3 cellular contexts compared by ENCODE assay signal in the genomic region with DNA sequence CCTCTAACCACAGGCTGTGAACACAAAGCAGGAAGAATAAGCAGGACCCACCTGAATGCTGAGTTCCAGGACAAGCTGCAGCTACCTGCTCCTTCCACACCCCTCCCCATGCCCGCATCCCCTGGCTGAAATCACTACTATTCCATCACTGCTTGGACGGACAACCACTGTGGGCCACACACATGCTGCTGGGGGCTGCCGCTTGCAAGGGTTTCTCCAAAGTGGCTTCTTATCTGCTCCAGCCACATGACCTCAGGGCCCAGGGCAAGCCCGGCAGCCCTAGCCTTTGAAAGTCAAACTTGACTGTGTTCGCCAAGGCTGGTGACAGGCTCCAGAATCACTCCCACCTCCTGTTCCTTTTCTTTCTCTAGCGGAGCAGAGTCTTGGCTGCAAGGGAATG.
TF ChIP-seq lines count a peak whose summit lies in the region.

No MANE protein-coding gene starts in this region.

TF ChIP-seq in GM23338, 12 proteins besides CTCF, POLR2A, EP300 and RAD21 (continues in another document):
- TF ChIP-seq, protein P1, sequence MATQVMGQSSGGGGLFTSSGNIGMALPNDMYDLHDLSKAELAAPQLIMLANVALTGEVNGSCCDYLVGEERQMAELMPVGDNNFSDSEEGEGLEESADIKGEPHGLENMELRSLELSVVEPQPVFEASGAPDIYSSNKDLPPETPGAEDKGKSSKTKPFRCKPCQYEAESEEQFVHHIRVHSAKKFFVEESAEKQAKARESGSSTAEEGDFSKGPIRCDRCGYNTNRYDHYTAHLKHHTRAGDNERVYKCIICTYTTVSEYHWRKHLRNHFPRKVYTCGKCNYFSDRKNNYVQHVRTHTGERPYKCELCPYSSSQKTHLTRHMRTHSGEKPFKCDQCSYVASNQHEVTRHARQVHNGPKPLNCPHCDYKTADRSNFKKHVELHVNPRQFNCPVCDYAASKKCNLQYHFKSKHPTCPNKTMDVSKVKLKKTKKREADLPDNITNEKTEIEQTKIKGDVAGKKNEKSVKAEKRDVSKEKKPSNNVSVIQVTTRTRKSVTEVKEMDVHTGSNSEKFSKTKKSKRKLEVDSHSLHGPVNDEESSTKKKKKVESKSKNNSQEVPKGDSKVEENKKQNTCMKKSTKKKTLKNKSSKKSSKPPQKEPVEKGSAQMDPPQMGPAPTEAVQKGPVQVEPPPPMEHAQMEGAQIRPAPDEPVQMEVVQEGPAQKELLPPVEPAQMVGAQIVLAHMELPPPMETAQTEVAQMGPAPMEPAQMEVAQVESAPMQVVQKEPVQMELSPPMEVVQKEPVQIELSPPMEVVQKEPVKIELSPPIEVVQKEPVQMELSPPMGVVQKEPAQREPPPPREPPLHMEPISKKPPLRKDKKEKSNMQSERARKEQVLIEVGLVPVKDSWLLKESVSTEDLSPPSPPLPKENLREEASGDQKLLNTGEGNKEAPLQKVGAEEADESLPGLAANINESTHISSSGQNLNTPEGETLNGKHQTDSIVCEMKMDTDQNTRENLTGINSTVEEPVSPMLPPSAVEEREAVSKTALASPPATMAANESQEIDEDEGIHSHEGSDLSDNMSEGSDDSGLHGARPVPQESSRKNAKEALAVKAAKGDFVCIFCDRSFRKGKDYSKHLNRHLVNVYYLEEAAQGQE (IDR thresholded peaks at IDR 0.05; ENCODE audit: unreplicated experiment) = no peak
- TF ChIP-seq STAT1 (IDR thresholded peaks at IDR 0.05; ENCODE audit: unreplicated experiment) (no peak), JUNB (IDR thresholded peaks at IDR 0.05; ENCODE audit: unreplicated experiment) (no peak), ZNF331 (CRISPR knock-in tag; IDR thresholded peaks at IDR 0.05; ENCODE audit: low read depth) (no peak), POLR2AphosphoS5 (IDR thresholded peaks at IDR 0.05; ENCODE audit: low read depth) (no peak), CREB1 (CRISPR knock-in tag; IDR thresholded peaks at IDR 0.05; ENCODE audit: low read depth) (no peak)
- TF ChIP-seq, protein P2, sequence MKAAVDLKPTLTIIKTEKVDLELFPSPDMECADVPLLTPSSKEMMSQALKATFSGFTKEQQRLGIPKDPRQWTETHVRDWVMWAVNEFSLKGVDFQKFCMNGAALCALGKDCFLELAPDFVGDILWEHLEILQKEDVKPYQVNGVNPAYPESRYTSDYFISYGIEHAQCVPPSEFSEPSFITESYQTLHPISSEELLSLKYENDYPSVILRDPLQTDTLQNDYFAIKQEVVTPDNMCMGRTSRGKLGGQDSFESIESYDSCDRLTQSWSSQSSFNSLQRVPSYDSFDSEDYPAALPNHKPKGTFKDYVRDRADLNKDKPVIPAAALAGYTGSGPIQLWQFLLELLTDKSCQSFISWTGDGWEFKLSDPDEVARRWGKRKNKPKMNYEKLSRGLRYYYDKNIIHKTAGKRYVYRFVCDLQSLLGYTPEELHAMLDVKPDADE (IDR thresholded peaks at IDR 0.05) = no peak

TF ChIP-seq in WTC11, 78 proteins besides CTCF, POLR2A, EP300 and RAD21:
- TF ChIP-seq CREM (CRISPR knock-in tag; IDR thresholded peaks at IDR 0.05) (no peak), NFYB (CRISPR knock-in tag; conservative IDR thresholded peaks at IDR 0.05; ENCODE audit: low read depth) (no peak), SP1 (CRISPR knock-in tag; conservative IDR thresholded peaks at IDR 0.05) (no peak), ZNF396 (CRISPR knock-in tag; IDR thresholded peaks at IDR 0.05; ENCODE audit: borderline replicate concordance) (no peak), TEAD4 (CRISPR knock-in tag; IDR thresholded peaks at IDR 0.05) (no peak)
- TF ChIP-seq, protein P3, sequence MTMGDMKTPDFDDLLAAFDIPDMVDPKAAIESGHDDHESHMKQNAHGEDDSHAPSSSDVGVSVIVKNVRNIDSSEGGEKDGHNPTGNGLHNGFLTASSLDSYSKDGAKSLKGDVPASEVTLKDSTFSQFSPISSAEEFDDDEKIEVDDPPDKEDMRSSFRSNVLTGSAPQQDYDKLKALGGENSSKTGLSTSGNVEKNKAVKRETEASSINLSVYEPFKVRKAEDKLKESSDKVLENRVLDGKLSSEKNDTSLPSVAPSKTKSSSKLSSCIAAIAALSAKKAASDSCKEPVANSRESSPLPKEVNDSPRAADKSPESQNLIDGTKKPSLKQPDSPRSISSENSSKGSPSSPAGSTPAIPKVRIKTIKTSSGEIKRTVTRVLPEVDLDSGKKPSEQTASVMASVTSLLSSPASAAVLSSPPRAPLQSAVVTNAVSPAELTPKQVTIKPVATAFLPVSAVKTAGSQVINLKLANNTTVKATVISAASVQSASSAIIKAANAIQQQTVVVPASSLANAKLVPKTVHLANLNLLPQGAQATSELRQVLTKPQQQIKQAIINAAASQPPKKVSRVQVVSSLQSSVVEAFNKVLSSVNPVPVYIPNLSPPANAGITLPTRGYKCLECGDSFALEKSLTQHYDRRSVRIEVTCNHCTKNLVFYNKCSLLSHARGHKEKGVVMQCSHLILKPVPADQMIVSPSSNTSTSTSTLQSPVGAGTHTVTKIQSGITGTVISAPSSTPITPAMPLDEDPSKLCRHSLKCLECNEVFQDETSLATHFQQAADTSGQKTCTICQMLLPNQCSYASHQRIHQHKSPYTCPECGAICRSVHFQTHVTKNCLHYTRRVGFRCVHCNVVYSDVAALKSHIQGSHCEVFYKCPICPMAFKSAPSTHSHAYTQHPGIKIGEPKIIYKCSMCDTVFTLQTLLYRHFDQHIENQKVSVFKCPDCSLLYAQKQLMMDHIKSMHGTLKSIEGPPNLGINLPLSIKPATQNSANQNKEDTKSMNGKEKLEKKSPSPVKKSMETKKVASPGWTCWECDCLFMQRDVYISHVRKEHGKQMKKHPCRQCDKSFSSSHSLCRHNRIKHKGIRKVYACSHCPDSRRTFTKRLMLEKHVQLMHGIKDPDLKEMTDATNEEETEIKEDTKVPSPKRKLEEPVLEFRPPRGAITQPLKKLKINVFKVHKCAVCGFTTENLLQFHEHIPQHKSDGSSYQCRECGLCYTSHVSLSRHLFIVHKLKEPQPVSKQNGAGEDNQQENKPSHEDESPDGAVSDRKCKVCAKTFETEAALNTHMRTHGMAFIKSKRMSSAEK (CRISPR knock-in tag; IDR thresholded peaks at IDR 0.05; ENCODE audit: borderline replicate concordance) = no peak
- TF ChIP-seq, protein P4, sequence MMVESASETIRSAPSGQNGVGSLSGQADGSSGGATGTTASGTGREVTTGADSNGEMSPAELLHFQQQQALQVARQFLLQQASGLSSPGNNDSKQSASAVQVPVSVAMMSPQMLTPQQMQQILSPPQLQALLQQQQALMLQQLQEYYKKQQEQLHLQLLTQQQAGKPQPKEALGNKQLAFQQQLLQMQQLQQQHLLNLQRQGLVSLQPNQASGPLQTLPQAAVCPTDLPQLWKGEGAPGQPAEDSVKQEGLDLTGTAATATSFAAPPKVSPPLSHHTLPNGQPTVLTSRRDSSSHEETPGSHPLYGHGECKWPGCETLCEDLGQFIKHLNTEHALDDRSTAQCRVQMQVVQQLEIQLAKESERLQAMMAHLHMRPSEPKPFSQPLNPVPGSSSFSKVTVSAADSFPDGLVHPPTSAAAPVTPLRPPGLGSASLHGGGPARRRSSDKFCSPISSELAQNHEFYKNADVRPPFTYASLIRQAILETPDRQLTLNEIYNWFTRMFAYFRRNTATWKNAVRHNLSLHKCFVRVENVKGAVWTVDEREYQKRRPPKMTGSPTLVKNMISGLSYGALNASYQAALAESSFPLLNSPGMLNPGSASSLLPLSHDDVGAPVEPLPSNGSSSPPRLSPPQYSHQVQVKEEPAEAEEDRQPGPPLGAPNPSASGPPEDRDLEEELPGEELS (CRISPR knock-in tag; IDR thresholded peaks at IDR 0.05) = no peak

TF ChIP-seq in H1, 55 proteins besides CTCF, POLR2A, EP300 and RAD21:
- TF ChIP-seq NANOG (IDR thresholded peaks at IDR 0.05; ENCODE audit: insufficient read depth, low read depth, low read length, poor library complexity, severe bottlenecking) (no peak), RBBP5 (IDR thresholded peaks at IDR 0.05; ENCODE audit: borderline replicate concordance, low read depth, low read length) (no peak), PHF8 (conservative IDR thresholded peaks at IDR 0.05; ENCODE audit: low read depth, low read length) (no peak), GABPA (IDR thresholded peaks at IDR 0.05; ENCODE audit: borderline replicate concordance, insufficient read depth, low read length) (no peak), CBX5 (IDR thresholded peaks at IDR 0.05; ENCODE audit: low read depth, low read length) (no peak), EZH2 (IDR thresholded peaks at IDR 0.05; ENCODE audit: low read depth, low read length, severe bottlenecking) (no peak), KDM4A (IDR thresholded peaks at IDR 0.05; ENCODE audit: low read depth, low read length, severe bottlenecking) (no peak), SAP30 (IDR thresholded peaks at IDR 0.05; ENCODE audit: insufficient read depth, insufficient replicate concordance, low read length) (no peak), CBX8 (IDR thresholded peaks at IDR 0.05; ENCODE audit: borderline replicate concordance, low read depth, low read length) (no peak), TAF1 (IDR thresholded peaks at IDR 0.05; ENCODE audit: low read depth, low read length) (no peak), SP2 (IDR thresholded peaks at IDR 0.05; ENCODE audit: low read length) (no peak), SP4 (IDR thresholded peaks at IDR 0.05; ENCODE audit: low read length) (no peak), TEAD4 (IDR thresholded peaks at IDR 0.05; ENCODE audit: low read depth, low read length) (no peak)
- TF ChIP-seq, protein P5, sequence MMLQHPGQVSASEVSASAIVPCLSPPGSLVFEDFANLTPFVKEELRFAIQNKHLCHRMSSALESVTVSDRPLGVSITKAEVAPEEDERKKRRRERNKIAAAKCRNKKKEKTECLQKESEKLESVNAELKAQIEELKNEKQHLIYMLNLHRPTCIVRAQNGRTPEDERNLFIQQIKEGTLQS (IDR thresholded peaks at IDR 0.05; ENCODE audit: insufficient read depth, low read depth, low read length) = no peak
- TF ChIP-seq, protein P6, sequence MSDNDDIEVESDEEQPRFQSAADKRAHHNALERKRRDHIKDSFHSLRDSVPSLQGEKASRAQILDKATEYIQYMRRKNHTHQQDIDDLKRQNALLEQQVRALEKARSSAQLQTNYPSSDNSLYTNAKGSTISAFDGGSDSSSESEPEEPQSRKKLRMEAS (IDR thresholded peaks at IDR 0.05) = no peak
